8 cellular contexts compared by ENCODE assay signal in genomic region chr1:28505406-28506187, GRCh38. TPM values are rescaled to one million over a fixed set of nuclear protein-coding genes. Genes with fewer than 3 reads are reported as not detected.
A peak's percentile ranks its signal among the peaks of the same experiment; 100 is the strongest.
DNase-seq lines count a peak whose midpoint lies in the region; ATAC-seq and TF ChIP-seq lines count a peak whose summit lies in the region.

TSS of gene RCC1 (plus strand) at chr1:28506043. CDS start at chr1:28529867, 23,824 bp downstream.

- DNase-seq in AG04449 (ENCODE audit: low read depth, low spot score) (peak; percentile 92), NCI-H226 (peak; percentile 94), WTC11 (ENCODE audit: low spot score) (peak; percentile 97), cardiac fibroblast (ENCODE audit: low read depth in 2 of 2) (peak; percentile 99 to 100), immature natural killer cell (peak; percentile 95 to 96 (median 96)), spleen (peak; percentile 98)

- peaks cover 0 to 35% (median 30%) of the 10 kb centered on the region in 6 donors for H3K36me3 ChIP-seq in spleen

- TF ChIP-seq POLR2A in spleen (IDR thresholded peaks at IDR 0.05) = peak; percentile 78 to 97 (median 95)

- no peaks in the 10 kb centered on the region for H3K9me3 Mint-ChIP-seq in WTC11
- no peaks in the 10 kb centered on the region for H3K9me3 Mint-ChIP-seq in immature natural killer cell

- H3K27ac ChIP-seq in spleen = peak within 1 kb of the TSS; percentile 79 to 95 (median 91)

- POLR2A ChIA-PET in AG04449 (lab: Yijun Ruan, JAX) = interaction anchor here (0.5 to 2.2 kb wide), 26 partner anchors 11 to 732 kb away, joined by 3 to 10 read pairs (median 4); partner anchors contain the start of gene YTHDF2
- POLR2A ChIA-PET in WTC11 (lab: Charles Lee) = interaction anchor here (0.6 to 3.1 kb wide), 7 partner anchors 18 to 1782 kb away, joined by 3 to 12 read pairs (median 4); no protein-coding TSS in a partner anchor

- peak within 1 kb of the TSS; percentile 94 for H3K4me3 ChIP-seq in AG04449 (ENCODE audit: low read depth, low read length)
- H3K4me3 ChIP-seq in cardiac fibroblast (replicated peaks in 1 of 2; ENCODE audit: low read depth in 2 of 2, low read length in 2 of 2) = peak within 1 kb of the TSS; percentile 71 to 84
- peak within 1 kb of the TSS; percentile 60 to 96 (median 84) for H3K4me3 ChIP-seq in spleen

- H3K4me1 Mint-ChIP-seq in WTC11 = peaks cover 30% of the 10 kb centered on the region
- peaks cover 50 to 56% of the 10 kb centered on the region in 2 donors for H3K4me1 Mint-ChIP-seq in immature natural killer cell

- ATAC-seq in GM18907 (IDR thresholded peaks at IDR 0.05; ENCODE audit: unreplicated experiment) (peak; percentile 81), HG03159 (IDR thresholded peaks at IDR 0.05; ENCODE audit: unreplicated experiment) (peak; percentile 77), WTC11 (peak; percentile 76)

- CTCF ChIA-PET in AG04449 (lab: Yijun Ruan, JAX) = no interaction called here
- CTCF ChIA-PET in WTC11 (lab: Charles Lee) = no interaction called here

- H3K27me3 ChIP-seq in spleen (replicated peaks in 1 of 7) = no peaks in the 10 kb centered on the region

- H3K36me3 Mint-ChIP-seq in WTC11 = peaks cover 51% of the 10 kb centered on the region
- H3K36me3 Mint-ChIP-seq in immature natural killer cell = peaks cover 4 to 26% (median 18%) of the 10 kb centered on the region in 3 donors

- TF ChIP-seq CTCF in AG04449 (IDR thresholded peaks at IDR 0.05; ENCODE audit: insufficient read depth, low read length, missing control alignments) (no peak), WTC11 (IDR thresholded peaks at IDR 0.05) (no peak), cardiac fibroblast (IDR thresholded peaks at IDR 0.05; ENCODE audit: low read depth, low read length) (no peak), spleen (IDR thresholded peaks at IDR 0.05 in 8 of 11, conservative IDR thresholded peaks at IDR 0.05 in 3 of 11) (peak in 4 of 11 experiments; percentile 27 to 47 (median 36))

- intact Hi-C loops in spleen (cut with DNase I; ENCODE audit: low total_unique reads) = loop anchor here (5.0 kb wide), 1 partner anchor 77 kb away; no protein-coding TSS in a partner anchor

- H3K27ac Mint-ChIP-seq in WTC11 (peak within 1 kb of the TSS; percentile 99), immature natural killer cell (peak within 1 kb of the TSS; percentile 93 to 98 (median 96))

- H3K4me3 Mint-ChIP-seq in WTC11 (peak within 1 kb of the TSS; percentile 99), immature natural killer cell (peak within 1 kb of the TSS; percentile 96 to 100 (median 97))

- 1 to 2% (median 1%) methylated on average over 38 to 41 of the region's 41 CpGs for WGBS in spleen, 5 donors

- H3K27me3 Mint-ChIP-seq in WTC11 (ENCODE audit: low read depth) (peaks cover 7% of the 10 kb centered on the region), immature natural killer cell (ENCODE audit: low read depth in 3 of 3) (peaks cover 4 to 26% (median 15%) of the 10 kb centered on the region in 3 donors)

- peaks cover 34 to 52% (median 45%) of the 10 kb centered on the region in 6 donors for H3K4me1 ChIP-seq in spleen

- no peaks in the 10 kb centered on the region for H3K9me3 ChIP-seq in spleen

TF ChIP-seq in WTC11, 78 proteins besides CTCF, POLR2A, EP300 and RAD21 (continues in another document):
- TF ChIP-seq NR2C2 (CRISPR knock-in tag; IDR thresholded peaks at IDR 0.05) (no peak), SMAD3 (CRISPR knock-in tag; IDR thresholded peaks at IDR 0.05; ENCODE audit: borderline replicate concordance) (no peak), STAT6 (CRISPR knock-in tag; conservative IDR thresholded peaks at IDR 0.05; ENCODE audit: low read depth) (no peak), ZNF219 (CRISPR knock-in tag; IDR thresholded peaks at IDR 0.05; ENCODE audit: borderline replicate concordance) (no peak), ZNF416 (CRISPR knock-in tag; IDR thresholded peaks at IDR 0.05) (no peak), SMAD4 (CRISPR knock-in tag; IDR thresholded peaks at IDR 0.05) (0 out of 2 replicates have a peak, but pooled peaks have one; percentile 0), OVOL2 (CRISPR knock-in tag; IDR thresholded peaks at IDR 0.05; ENCODE audit: borderline replicate concordance) (no peak), E2F5 (CRISPR knock-in tag; IDR thresholded peaks at IDR 0.05) (no peak), CREM (CRISPR knock-in tag; IDR thresholded peaks at IDR 0.05) (0 out of 2 replicates have a peak, but pooled peaks have one; percentile 33), GABPB1 (CRISPR knock-in tag; IDR thresholded peaks at IDR 0.05) (peak; percentile 20; the same call in 1 of the 2 replicates), ZNF281 (CRISPR knock-in tag; IDR thresholded peaks at IDR 0.05) (no peak), ZNF423 (CRISPR knock-in tag; IDR thresholded peaks at IDR 0.05) (no peak), ZSCAN18 (CRISPR knock-in tag; IDR thresholded peaks at IDR 0.05) (no peak), ATF2 (CRISPR knock-in tag; IDR thresholded peaks at IDR 0.05; ENCODE audit: borderline replicate concordance, low read depth) (no peak), ZNF317 (CRISPR knock-in tag; IDR thresholded peaks at IDR 0.05; ENCODE audit: borderline replicate concordance, low read depth) (no peak), PRRX2 (CRISPR knock-in tag; IDR thresholded peaks at IDR 0.05) (no peak)

RNA-seq across cellular contexts. Expression of gene RCC1, which starts in this region (rescaled TPM):
- total RNA-seq in WTC11 (2021) = 93.2 to 103 TPM (median 98.2 TPM) in 3 replicates
- polyA plus RNA-seq in immature natural killer cell = 10 to 100 TPM; 11.4 to 16.0 (median 12.4) TPM
- 10 to 100 TPM; 15.1 to 26.2 (median 22.4) TPM for total RNA-seq in spleen
- polyA plus RNA-seq in spleen = 10 to 100 TPM; 23.6 to 29.0 (median 28.9) TPM

Comparison
In these comparisons a context has a peak if more than half of its experiments do, and no peak if none do; other contexts are left out.
1. Peak in every context shown above with its lines: DNase-seq, ATAC-seq, H3K4me3 ChIP-seq and H3K27ac ChIP-seq.